8 cellular contexts compared by ENCODE assay signal in genomic region chr10:124802313-124802675, GRCh38. TPM values are rescaled to one million over a fixed set of nuclear protein-coding genes. Genes with fewer than 3 reads are reported as not detected.
A peak's percentile ranks its signal among the peaks of the same experiment; 100 is the strongest.
DNase-seq lines count a peak whose midpoint lies in the region; ATAC-seq and TF ChIP-seq lines count a peak whose summit lies in the region.

No MANE protein-coding gene starts in this region.

- peak in 1 of 2 donors; percentile 59 for ATAC-seq in upper lobe of left lung (ENCODE audit: low FRiP score in 2 of 2)

- no peaks in the 10 kb centered on the region for H3K9me3 ChIP-seq in MG63
- no peaks in the 10 kb centered on the region for H3K9me3 ChIP-seq in upper lobe of left lung

- H3K27ac ChIP-seq in upper lobe of left lung: peak overlapping the region; percentile 83 to 97 (median 86)

- H3K4me1 ChIP-seq in upper lobe of left lung: peaks cover 0 to 20% (median 10%) of the 10 kb centered on the region in 4 donors

- WGBS in lower leg skin, 2 donors: 1% methylated on average over 13 of the region's 13 CpGs
- whole genome bisulfite sequencing in upper lobe of left lung, 2 donors: 0 to 3% methylated on average over 13 of the region's 13 CpGs

- TF ChIP-seq EP300 in upper lobe of left lung (IDR thresholded peaks at IDR 0.05): no peak

- intact Hi-C loops in lower leg skin (cut with DNase I; ENCODE audit: low total_unique reads): no loop called here

- in situ Hi-C loops in GM13977 (cut with MboI; ENCODE audit: low pct_unique_long_range_greater_than_20kb, low sequenced_read_pairs, unreplicated experiment): no loop called here
- in situ Hi-C loops in astrocyte of the spinal cord (cut with HindIII; ENCODE audit: low sequenced_read_pairs): no loop called here

- H3K36me3 ChIP-seq in H7 (replicated peaks; ENCODE audit: control insufficient read depth, insufficient read depth, low read length) (no peaks in the 10 kb centered on the region), MG63 (no peaks in the 10 kb centered on the region; the same call in none of the 2 replicates), upper lobe of left lung (peaks cover 0 to 7% (median under 1%) of the 10 kb centered on the region in 4 donors)

- TF ChIP-seq CTCF in GM13977 (IDR thresholded peaks at IDR 0.05; ENCODE audit: extremely low read depth, insufficient read depth, missing control alignments) (no peak), astrocyte of the spinal cord (IDR thresholded peaks at IDR 0.05; ENCODE audit: low read depth, low read length) (no peak), lower leg skin (IDR thresholded peaks at IDR 0.05) (no peak), upper lobe of left lung (IDR thresholded peaks at IDR 0.05) (no peak)

- H3K27me3 ChIP-seq in H7 (ENCODE audit: control insufficient read depth, insufficient read depth, low read length) (no peaks in the 10 kb centered on the region), MG63 (no peaks in the 10 kb centered on the region), upper lobe of left lung (no peaks in the 10 kb centered on the region)

- peak; percentile 42 for DNase-seq in GM13977 (ENCODE audit: low spot score)
- DNase-seq in H7: no peak
- DNase-seq in MG63: peak; percentile 5
- no peak for DNase-seq in astrocyte of the spinal cord (ENCODE audit: low read depth, low spot score)
- DNase-seq in lower leg skin (ENCODE audit: low spot score in 2 of 2): no peak
- no peak for DNase-seq in upper lobe of left lung
- no peak for DNase-seq in middle frontal gyrus (ENCODE audit: extremely low spot score, low spot score)
- DNase-seq in cerebellum (ENCODE audit: low spot score): no peak

- no peak for TF ChIP-seq POLR2A in lower leg skin (IDR thresholded peaks at IDR 0.05)
- no peak for TF ChIP-seq POLR2A in upper lobe of left lung (IDR thresholded peaks at IDR 0.05)

- H3K4me3 ChIP-seq in H7 (ENCODE audit: insufficient read depth, low read depth, low read length) (peak overlapping the region; percentile 97), MG63 (peak overlapping the region; percentile 90), astrocyte of the spinal cord (ENCODE audit: low read depth, low read length) (peak overlapping the region; percentile 90), lower leg skin (ENCODE audit: low read depth, poor library complexity, severe bottlenecking) (peak overlapping the region; percentile 96), upper lobe of left lung (peak overlapping the region; percentile 66 to 100 (median 86))

RNA-seq across cellular contexts. Expression of gene ABRAXAS2, which starts 0.7 kb away (rescaled TPM):
- 14.2 and 19.8 TPM in 2 replicates for total RNA-seq in H7 (2014; rRNA removed; shearing (Covaris generic))
- total RNA-seq in MG63 (2014; rRNA removed; shearing (Covaris generic); ENCODE audit: low replicate concordance): 17.6 and 23.7 TPM in 2 replicates
- total RNA-seq in lower leg skin (10 to 100 TPM; 19.3 to 20.9 (median 19.9) TPM), upper lobe of left lung (10 to 100 TPM in 4 of 6 donors, 1 to 10 TPM in 2; 7.3 to 18.7 (median 12.6) TPM), cerebellum (13.9 TPM)

RNA-seq across cellular contexts. Expression of gene EEF1AKMT2, which starts 10.6 kb away (rescaled TPM):
- 20.1 and 28.6 TPM in 2 replicates for total RNA-seq in H7 (2014; rRNA removed; shearing (Covaris generic))
- 23.1 and 43.0 TPM in 2 replicates for total RNA-seq in MG63 (2014; rRNA removed; shearing (Covaris generic); ENCODE audit: low replicate concordance)
- total RNA-seq in lower leg skin (10 to 100 TPM; 10.6 to 18.8 (median 14.4) TPM), upper lobe of left lung (10 to 100 TPM in 4 of 6 donors, 1 to 10 TPM in 2; 3.6 to 17.3 (median 11.4) TPM), cerebellum (53.9 TPM)

RNA-seq across cellular contexts. Expression of gene FAM53B, which starts 58.1 kb away (rescaled TPM):
- total RNA-seq in H7 (2014; rRNA removed; shearing (Covaris generic)): 37.4 and 40.8 TPM in 2 replicates
- total RNA-seq in MG63 (2014; rRNA removed; shearing (Covaris generic); ENCODE audit: low replicate concordance): 14.4 and 15.8 TPM in 2 replicates
- total RNA-seq in lower leg skin (10 to 100 TPM; 41.5 to 69.1 (median 58.2) TPM), upper lobe of left lung (10 to 100 TPM; 35.8 to 62.5 (median 47.8) TPM), cerebellum (35.2 TPM)

Comparison
In these comparisons a context has a peak if more than half of its experiments do, and no peak if none do; other contexts are left out.
1. DNase-seq: peak in GM13977 (single experiment) and MG63 (single experiment); none in H7 (single experiment), astrocyte of the spinal cord (single experiment), lower leg skin (0 of 2), upper lobe of left lung (0 of 2), middle frontal gyrus (single experiment) and cerebellum (single experiment).
2. Peak in every context shown above with its lines, with median percentiles within 50 percentile points of each other: H3K4me3 ChIP-seq.